ENCODE assay signal across 16 cellular contexts in genomic region chr16:50519001-50519400, GRCh38. TPM values are rescaled to one million over a fixed set of nuclear protein-coding genes. Genes with fewer than 3 reads are reported as not detected.
DNase-seq lines count a peak whose midpoint lies in the region; TF ChIP-seq lines count a peak whose summit lies in the region.
"Had no signal": no experiment of that assay in that cellular context is flagged by ENCODE, and none has a peak within 500 bp of the region (broad histone marks: within the 10 kb centered on the region; RNA-seq: fewer than 3 reads in every experiment).

No MANE protein-coding gene starts in this region.

- H3K27me3 Mint-ChIP-seq in endodermal cell (ENCODE audit: insufficient read depth): no peaks in the 10 kb centered on the region
- peaks cover 8% of the 10 kb centered on the region for H3K27me3 Mint-ChIP-seq in osteocyte (ENCODE audit: unreplicated experiment)
- H3K27me3 Mint-ChIP-seq in activated CD4-positive, alpha-beta memory T cell treated with anti-CD3 and anti-CD28 coated beads for 36 hours: peaks cover 2% of the 10 kb centered on the region

- TF ChIP-seq CTCF in endodermal cell (conservative IDR thresholded peaks at IDR 0.05): no peak
- no peak for TF ChIP-seq CTCF in osteocyte (IDR thresholded peaks at IDR 0.05)

- intact Hi-C loops in activated CD4-positive, alpha-beta memory T cell treated with anti-CD3 and anti-CD28 coated beads for 36 hours (cut with micrococcal nuclease): no loop called here

- H3K9me3 Mint-ChIP-seq in endodermal cell: peaks cover 20% of the 10 kb centered on the region
- peaks cover 12% of the 10 kb centered on the region for H3K9me3 Mint-ChIP-seq in osteocyte (ENCODE audit: unreplicated experiment)
- peaks cover 13% of the 10 kb centered on the region for H3K9me3 Mint-ChIP-seq in activated CD4-positive, alpha-beta memory T cell treated with anti-CD3 and anti-CD28 coated beads for 36 hours

- H3K4me1 ChIP-seq in endodermal cell (ENCODE audit: control insufficient read depth, insufficient read depth, low read length) (peaks cover 2% of the 10 kb centered on the region), SJCRH30 (no peaks in the 10 kb centered on the region)
- H3K4me1 ChIP-seq: BLaER1 had no signal

- in situ Hi-C loops in ACHN (cut with HindIII; ENCODE audit: low pct_ligation_motif_present, low pct_unique_long_range_greater_than_20kb, low sequenced_read_pairs): no loop called here

- H3K4me3 Mint-ChIP-seq in endodermal cell (no peak overlapping the region), osteocyte (ENCODE audit: unreplicated experiment) (no peak overlapping the region)
- H3K4me3 Mint-ChIP-seq in activated CD4-positive, alpha-beta memory T cell treated with anti-CD3 and anti-CD28 coated beads for 36 hours: no peak overlapping the region
- H3K4me3 Mint-ChIP-seq: CD4-positive, CD25-positive, alpha-beta regulatory T cell; HFFc6 had no signal

- H3K36me3 ChIP-seq in endodermal cell (ENCODE audit: control insufficient read depth, insufficient read depth, low read length) (no peaks in the 10 kb centered on the region), SJCRH30 (no peaks in the 10 kb centered on the region)
- H3K36me3 ChIP-seq: BLaER1 had no signal

- no peak overlapping the region for H3K4me3 ChIP-seq in endodermal cell (ENCODE audit: low read length)
- no peak overlapping the region for H3K4me3 ChIP-seq in SJCRH30
- H3K4me3 ChIP-seq: BLaER1 had no signal

- H3K4me1 Mint-ChIP-seq in endodermal cell (peaks cover 6% of the 10 kb centered on the region), osteocyte (ENCODE audit: unreplicated experiment) (no peaks in the 10 kb centered on the region)
- no peaks in the 10 kb centered on the region for H3K4me1 Mint-ChIP-seq in activated CD4-positive, alpha-beta memory T cell treated with anti-CD3 and anti-CD28 coated beads for 36 hours (ENCODE audit: low read depth)
- H3K4me1 Mint-ChIP-seq: CD4-positive, CD25-positive, alpha-beta regulatory T cell had no signal

- DNase-seq in activated CD8-positive, alpha-beta memory T cell treated with anti-CD3 and anti-CD28 coated beads for 24 hours: peak; percentile 19
- DNase-seq in activated CD8-positive, alpha-beta memory T cell treated with anti-CD3 and anti-CD28 coated beads, Interleukin-2, amount 50 U/mL, for 4 hours: no peak
- DNase-seq in endodermal cell: peak; percentile 22
- peak; percentile 66 for DNase-seq in osteocyte (ENCODE audit: extremely low spot score, unreplicated experiment)
- DNase-seq in ACHN: no peak
- no peak for DNase-seq in SJCRH30
- DNase-seq in activated CD4-positive, alpha-beta memory T cell treated with anti-CD3 and anti-CD28 coated beads for 36 hours: no peak
- DNase-seq in superior temporal gyrus (ENCODE audit: extremely low spot score): no peak
- DNase-seq: AML-193; CD4-positive, CD25-positive, alpha-beta regulatory T cell; DMS53; GF-D8; HCEC 1CT; HFFc6 had no signal

- H3K9ac ChIP-seq in endodermal cell (ENCODE audit: extremely low read depth, low read length, poor library complexity, severe bottlenecking): no peak overlapping the region
- H3K9ac ChIP-seq: BLaER1 had no signal

- H3K9me3 ChIP-seq in endodermal cell (ENCODE audit: control insufficient read depth, low read length) (peaks cover 21% of the 10 kb centered on the region), SJCRH30 (replicated peaks) (peaks cover 4% of the 10 kb centered on the region; the same call in 1 of the 2 replicates)

- H3K36me3 Mint-ChIP-seq in endodermal cell (ENCODE audit: low read depth) (peaks cover 2% of the 10 kb centered on the region), osteocyte (ENCODE audit: unreplicated experiment) (no peaks in the 10 kb centered on the region)
- H3K36me3 Mint-ChIP-seq in activated CD4-positive, alpha-beta memory T cell treated with anti-CD3 and anti-CD28 coated beads for 36 hours: peaks cover 3% of the 10 kb centered on the region
- H3K36me3 Mint-ChIP-seq: CD4-positive, CD25-positive, alpha-beta regulatory T cell had no signal

- H3K27me3 ChIP-seq in endodermal cell (ENCODE audit: control insufficient read depth, insufficient read depth, low read length, poor library complexity, severe bottlenecking) (no peaks in the 10 kb centered on the region), SJCRH30 (0 out of 2 replicates have a peak, but pooled peaks cover 3% of the 10 kb centered on the region)
- H3K27me3 ChIP-seq: BLaER1 had no signal

- CTCF ChIA-PET in activated CD4-positive, alpha-beta memory T cell treated with anti-CD3 and anti-CD28 coated beads for 36 hours (lab: Charles Lee): interaction anchor here (2.8 kb wide), 1 partner anchor 9 kb away, joined by 12 read pairs; no protein-coding TSS in a partner anchor

- POLR2A ChIA-PET in activated CD4-positive, alpha-beta memory T cell treated with anti-CD3 and anti-CD28 coated beads for 36 hours (lab: Charles Lee): no interaction called here

- 90 to 100% methylated on average over 2 to 5 of the region's 5 CpGs for WGBS in endodermal cell (ENCODE audit: insufficient coverage in 1 of 2, insufficient read length in 1 of 2), 2 experiments

- H3K27ac ChIP-seq in endodermal cell (ENCODE audit: low read depth, low read length): no peak overlapping the region
- H3K27ac ChIP-seq in SJCRH30: no peak overlapping the region
- H3K27ac ChIP-seq: 22Rv1, BLaER1 had no signal

- no peak overlapping the region for H3K27ac Mint-ChIP-seq in endodermal cell
- H3K27ac Mint-ChIP-seq in osteocyte (ENCODE audit: unreplicated experiment): no peak overlapping the region
- no peak overlapping the region for H3K27ac Mint-ChIP-seq in activated CD4-positive, alpha-beta memory T cell treated with anti-CD3 and anti-CD28 coated beads for 36 hours
- H3K27ac Mint-ChIP-seq: CD4-positive, CD25-positive, alpha-beta regulatory T cell; HFFc6 had no signal

RNA-seq across cellular contexts. Expression of gene NKD1, which starts 29.2 kb away (rescaled TPM):
- total RNA-seq in endodermal cell (1 to 10 TPM; 7.0 to 9.5 TPM), osteocyte (0.43 and 0.63 TPM in 2 replicates)
- polyA plus RNA-seq in endodermal cell (2013, experiment 1 of 2): 32.4 TPM
- 20.2 TPM for polyA plus RNA-seq in endodermal cell (2013, experiment 2 of 2)
- total RNA-seq in SJCRH30 (2014; rRNA removed; shearing (Covaris generic)): 0.02 TPM in 1 of 2 replicates, not detected in the other
- total RNA-seq in activated CD4-positive, alpha-beta memory T cell treated with anti-CD3 and anti-CD28 coated beads for 36 hours: 1 to 10 TPM in 1 of 2 experiments, under 1 TPM in 1; 0.67 to 1.6 TPM
- total RNA-seq: HFFc6 had no signal

Comparison
In these comparisons a context has a peak if more than half of its experiments do, and no peak if none do; other contexts are left out.
1. DNase-seq: peak in activated CD8-positive, alpha-beta memory T cell treated with anti-CD3 and anti-CD28 coated beads for 24 hours (single experiment), endodermal cell (single experiment) and osteocyte (single experiment); none in activated CD8-positive, alpha-beta memory T cell treated with anti-CD3 and anti-CD28 coated beads, Interleukin-2, amount 50 U/mL, for 4 hours (single experiment), ACHN (single experiment), SJCRH30 (0 of 2), activated CD4-positive, alpha-beta memory T cell treated with anti-CD3 and anti-CD28 coated beads for 36 hours (single experiment) and superior temporal gyrus (single experiment).